In the genomic region with DNA sequence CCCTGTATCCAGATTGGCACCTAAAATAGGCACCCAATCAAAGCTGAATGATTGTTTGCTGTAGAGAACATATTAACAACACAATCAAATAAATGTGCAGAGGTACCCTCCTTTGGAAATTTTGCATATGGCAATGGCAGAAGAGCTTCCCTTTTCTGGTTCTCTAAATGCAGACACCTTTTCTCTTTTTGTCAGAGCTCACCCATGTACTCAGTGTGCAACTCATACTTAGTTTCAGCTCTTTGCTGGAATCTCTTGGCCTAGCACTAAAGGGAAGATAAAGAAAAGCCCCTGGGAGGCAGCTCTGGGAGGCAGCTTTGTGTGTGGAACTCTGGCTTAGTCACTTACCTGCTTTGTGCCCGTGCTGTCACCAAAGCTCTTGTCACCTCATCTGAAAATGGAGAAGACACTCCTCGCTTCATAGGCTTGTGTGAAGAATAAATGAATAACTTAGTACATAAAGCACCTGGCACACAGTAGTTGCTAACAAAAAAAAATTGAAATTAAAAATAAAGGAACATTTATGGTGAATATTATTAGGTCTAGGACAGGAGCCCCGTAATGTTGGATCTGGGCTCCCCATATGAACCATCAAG, we compare ENCODE assay signal across 1 cellular context.
TF ChIP-seq lines count a peak whose summit lies in the region.

No MANE protein-coding gene starts in this region.

TF ChIP-seq in GM12878, 131 proteins besides CTCF, POLR2A, EP300 and RAD21:
- TF ChIP-seq NR2C1 (IDR thresholded peaks at IDR 0.05): no peak
- TF ChIP-seq, protein P1, sequence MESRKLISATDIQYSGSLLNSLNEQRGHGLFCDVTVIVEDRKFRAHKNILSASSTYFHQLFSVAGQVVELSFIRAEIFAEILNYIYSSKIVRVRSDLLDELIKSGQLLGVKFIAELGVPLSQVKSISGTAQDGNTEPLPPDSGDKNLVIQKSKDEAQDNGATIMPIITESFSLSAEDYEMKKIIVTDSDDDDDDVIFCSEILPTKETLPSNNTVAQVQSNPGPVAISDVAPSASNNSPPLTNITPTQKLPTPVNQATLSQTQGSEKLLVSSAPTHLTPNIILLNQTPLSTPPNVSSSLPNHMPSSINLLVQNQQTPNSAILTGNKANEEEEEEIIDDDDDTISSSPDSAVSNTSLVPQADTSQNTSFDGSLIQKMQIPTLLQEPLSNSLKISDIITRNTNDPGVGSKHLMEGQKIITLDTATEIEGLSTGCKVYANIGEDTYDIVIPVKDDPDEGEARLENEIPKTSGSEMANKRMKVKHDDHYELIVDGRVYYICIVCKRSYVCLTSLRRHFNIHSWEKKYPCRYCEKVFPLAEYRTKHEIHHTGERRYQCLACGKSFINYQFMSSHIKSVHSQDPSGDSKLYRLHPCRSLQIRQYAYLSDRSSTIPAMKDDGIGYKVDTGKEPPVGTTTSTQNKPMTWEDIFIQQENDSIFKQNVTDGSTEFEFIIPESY (IDR thresholded peaks at IDR 0.05): no peak
- TF ChIP-seq TARDBP (IDR thresholded peaks at IDR 0.05; ENCODE audit: borderline replicate concordance): no peak
- TF ChIP-seq BMI1 (IDR thresholded peaks at IDR 0.05; ENCODE audit: borderline replicate concordance): no peak
TF ChIP-seq in GM12878: peak in this region for 0.
